Comparison of ENCODE assay signal across 8 cellular contexts in the genomic region with DNA sequence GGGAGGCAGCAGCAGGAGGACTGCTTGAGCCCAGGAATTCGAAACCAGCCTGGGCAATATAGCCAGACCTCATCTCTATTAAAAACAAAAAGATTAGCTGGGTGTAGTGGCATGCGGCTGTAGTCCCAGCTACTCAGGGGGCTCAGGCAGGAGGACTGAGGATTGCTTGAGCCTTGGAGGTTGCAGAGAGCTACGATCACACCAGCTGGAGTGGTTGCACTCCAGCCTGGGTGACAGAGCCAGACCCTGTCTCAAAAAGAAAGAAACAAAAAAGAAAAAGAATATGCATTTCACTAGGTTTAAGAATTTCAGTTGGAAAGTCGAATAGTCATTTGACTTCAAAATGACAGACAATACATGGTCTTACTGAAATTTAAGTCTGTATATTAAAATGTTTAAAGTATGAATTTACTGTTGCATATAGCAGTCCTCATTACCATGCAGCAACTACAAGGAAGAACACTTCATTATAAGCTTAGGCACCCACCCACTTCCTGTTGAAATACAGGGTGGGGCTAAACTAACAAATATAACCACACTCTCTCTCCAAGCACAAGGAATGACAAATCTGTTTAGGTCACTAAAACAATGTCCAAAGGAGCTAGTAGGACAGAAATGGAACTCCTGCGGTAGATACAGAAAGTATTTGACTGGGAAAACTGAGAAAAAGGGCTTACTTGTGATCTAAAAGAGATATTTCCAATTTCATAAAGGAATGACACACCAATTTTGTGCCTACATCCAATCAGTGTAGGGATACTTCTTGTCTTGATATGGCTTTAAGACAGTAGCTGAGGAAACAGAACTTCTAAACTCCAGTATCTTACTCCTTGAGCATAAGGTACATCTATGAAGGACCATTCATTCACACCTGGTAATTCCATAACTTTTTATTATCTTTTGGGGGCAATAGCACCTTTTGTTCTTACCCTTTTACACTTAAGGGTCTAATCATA. TPM values are rescaled to one million over a fixed set of nuclear protein-coding genes. Genes with fewer than 3 reads are reported as not detected.
DNase-seq lines count a peak whose midpoint lies in the region; ATAC-seq and TF ChIP-seq lines count a peak whose summit lies in the region.

No MANE protein-coding gene starts in this region.

- H3K4me1 Mint-ChIP-seq in T-helper 2 cell treated with Interferon-gamma antibody and Interleukin-4, amounts not matched to agents 5 μg/mL and 100 μg/mL, for 36 hours (ENCODE audit: low read depth) = peaks cover 58% of the 10 kb centered on the region
- H3K4me1 Mint-ChIP-seq in progenitor cell of endocrine pancreas (ENCODE audit: low read depth) = peaks cover 26% of the 10 kb centered on the region

- peaks cover 10% of the 10 kb centered on the region for H3K4me1 ChIP-seq in fibroblast of lung (ENCODE audit: control insufficient read depth, extremely low read depth, insufficient read depth, low read length)

- H3K9me3 ChIP-seq in fibroblast of lung (ENCODE audit: control insufficient read depth, insufficient read depth, low read depth, low read length) = no peaks in the 10 kb centered on the region

- peak overlapping the region; percentile 72 for H3K27ac Mint-ChIP-seq in T-helper 2 cell treated with Interferon-gamma antibody and Interleukin-4, amounts not matched to agents 5 μg/mL and 100 μg/mL, for 36 hours
- H3K27ac Mint-ChIP-seq in progenitor cell of endocrine pancreas = peak overlapping the region; percentile 49

- no peaks in the 10 kb centered on the region for H3K27me3 Mint-ChIP-seq in T-helper 2 cell treated with Interferon-gamma antibody and Interleukin-4, amounts not matched to agents 5 μg/mL and 100 μg/mL, for 36 hours (ENCODE audit: low read depth)
- H3K27me3 Mint-ChIP-seq in progenitor cell of endocrine pancreas = no peaks in the 10 kb centered on the region

- no peak for ATAC-seq in GM21526 (IDR thresholded peaks at IDR 0.05; ENCODE audit: low FRiP score, unreplicated experiment)
- ATAC-seq in GM21360 (IDR thresholded peaks at IDR 0.05; ENCODE audit: unreplicated experiment) = no peak

- peak overlapping the region; percentile 43 for H3K4me3 Mint-ChIP-seq in T-helper 2 cell treated with Interferon-gamma antibody and Interleukin-4, amounts not matched to agents 5 μg/mL and 100 μg/mL, for 36 hours
- H3K4me3 Mint-ChIP-seq in progenitor cell of endocrine pancreas (ENCODE audit: low read depth) = no peak overlapping the region

- H3K36me3 ChIP-seq in fibroblast of lung (ENCODE audit: control insufficient read depth, insufficient read depth, low read length) = no peaks in the 10 kb centered on the region

- POLR2A ChIA-PET in AG04449 (lab: Yijun Ruan, JAX) = interaction anchor here (0.7 kb wide), 1 partner anchor 53 kb away, joined by 5 read pairs; no protein-coding TSS in a partner anchor

- H3K27me3 ChIP-seq in fibroblast of lung (ENCODE audit: control insufficient read depth, insufficient read depth, low read length) = no peaks in the 10 kb centered on the region

- H3K27ac ChIP-seq in fibroblast of lung (ENCODE audit: insufficient read depth, low read length) = peak overlapping the region; percentile 16

- DNase-seq in AG04449 (ENCODE audit: low read depth, low spot score) (peak; percentile 10), HCEC 1CT (peak; percentile 66), fibroblast of lung (ENCODE audit: low read depth in 2 of 2) (peak; percentile 74 to 81), progenitor cell of endocrine pancreas (ENCODE audit: low spot score, unreplicated experiment) (no peak), T-helper 9 cell (no peak)
- no peak for DNase-seq in T-helper 2 cell treated with Interferon-gamma antibody and Interleukin-4, amounts not matched to agents 5 μg/mL and 100 μg/mL, for 36 hours (ENCODE audit: low spot score)

- CTCF ChIA-PET in AG04449 (lab: Yijun Ruan, JAX) = interaction anchor here (0.8 to 2.0 kb wide), 6 partner anchors 12 to 170 kb away, joined by 3 to 9 read pairs (median 5); no protein-coding TSS in a partner anchor

- peaks cover 81% of the 10 kb centered on the region for H3K79me2 ChIP-seq in fibroblast of lung (ENCODE audit: control insufficient read depth, insufficient read depth, low read length)

- no peaks in the 10 kb centered on the region for H4K20me1 ChIP-seq in fibroblast of lung (ENCODE audit: control insufficient read depth, extremely low read depth, insufficient read depth, low read length)

- TF ChIP-seq CTCF in AG04449 (IDR thresholded peaks at IDR 0.05; ENCODE audit: insufficient read depth, low read length, missing control alignments) (no peak), fibroblast of lung (conservative IDR thresholded peaks at IDR 0.05 in 1 of 2, IDR thresholded peaks at IDR 0.05 in 1 of 2; ENCODE audit: low read depth in 1 of 2, low read length in 2 of 2) (no peak), progenitor cell of endocrine pancreas (IDR thresholded peaks at IDR 0.05; ENCODE audit: unreplicated experiment) (no peak)

- no peak overlapping the region for H2AFZ ChIP-seq in fibroblast of lung (ENCODE audit: low read length)

- H3K4me3 ChIP-seq in AG04449 (ENCODE audit: low read depth, low read length) (no peak overlapping the region), fibroblast of lung (replicated peaks in 1 of 4; ENCODE audit: control extremely low read depth in 1 of 4, insufficient read depth in 1 of 4, low read depth in 3 of 4, low read length in 4 of 4) (peak overlapping the region in 1 of 4 experiments; percentile 28)

- H3K4me2 ChIP-seq in fibroblast of lung (ENCODE audit: extremely low read depth, insufficient read depth, low read length) = peak overlapping the region; percentile 70

- H3K9me3 Mint-ChIP-seq in T-helper 2 cell treated with Interferon-gamma antibody and Interleukin-4, amounts not matched to agents 5 μg/mL and 100 μg/mL, for 36 hours = no peaks in the 10 kb centered on the region
- no peaks in the 10 kb centered on the region for H3K9me3 Mint-ChIP-seq in progenitor cell of endocrine pancreas (ENCODE audit: low read depth)

- peaks cover 14% of the 10 kb centered on the region for H3K36me3 Mint-ChIP-seq in T-helper 2 cell treated with Interferon-gamma antibody and Interleukin-4, amounts not matched to agents 5 μg/mL and 100 μg/mL, for 36 hours (ENCODE audit: low read depth)
- H3K36me3 Mint-ChIP-seq in progenitor cell of endocrine pancreas (ENCODE audit: insufficient read depth) = no peaks in the 10 kb centered on the region

- no peak overlapping the region for H3K9ac ChIP-seq in fibroblast of lung (ENCODE audit: insufficient read depth, low read length)

RNA-seq across cellular contexts. Expression of a gene that starts 44.1 kb away (rescaled TPM):
- total RNA-seq in fibroblast of lung (0.17 and 0.26 TPM in 2 replicates), progenitor cell of endocrine pancreas (1.00 and 1.1 TPM in 2 replicates)
- 0.82 and 2.1 TPM in 2 replicates for polyA plus RNA-seq in fibroblast of lung
- 0.54 and 1.7 TPM in 2 replicates for polyA plus RNA-seq in fibroblast of lung (2012)
- polyA minus RNA-seq in fibroblast of lung (ENCODE audit: low replicate concordance) = 2.6 and 7.0 TPM in 2 replicates

RNA-seq across cellular contexts. Expression of a gene that starts 53.3 kb away (rescaled TPM):
- total RNA-seq in fibroblast of lung = not detected in 2 replicates
- polyA plus RNA-seq in fibroblast of lung = not detected in 2 replicates
- polyA plus RNA-seq in fibroblast of lung (2012) = not detected in 2 replicates
- polyA minus RNA-seq in fibroblast of lung (ENCODE audit: low replicate concordance) = not detected in 2 replicates
- total RNA-seq in progenitor cell of endocrine pancreas = not detected in 2 replicates

RNA-seq across cellular contexts. Expression of a gene that starts 53.5 kb away (rescaled TPM):
- total RNA-seq in fibroblast of lung (16.7 and 26.3 TPM in 2 replicates), progenitor cell of endocrine pancreas (74.6 and 76.9 TPM in 2 replicates)
- polyA plus RNA-seq in fibroblast of lung = 55.5 and 66.9 TPM in 2 replicates
- polyA plus RNA-seq in fibroblast of lung (2012) = 57.3 and 72.1 TPM in 2 replicates
- 183 and 186 TPM in 2 replicates for polyA minus RNA-seq in fibroblast of lung (ENCODE audit: low replicate concordance)

Comparison
In these comparisons a context has a peak if more than half of its experiments do, and no peak if none do; other contexts are left out.
1. DNase-seq: peak in AG04449 (single experiment), HCEC 1CT (single experiment) and fibroblast of lung (2 of 2); none in T-helper 2 cell treated with Interferon-gamma antibody and Interleukin-4, amounts not matched to agents 5 μg/mL and 100 μg/mL, for 36 hours (single experiment), progenitor cell of endocrine pancreas (single experiment) and T-helper 9 cell (single experiment).